Comparison of ENCODE assay signal across 7 cellular contexts in genomic region chr2:203785391-203786110, GRCh38.
DNase-seq lines count a peak whose midpoint lies in the region; ATAC-seq, FAIRE-seq and TF ChIP-seq lines count a peak whose summit lies in the region.
"Not testable (repeated sequence)": the region's sequence is repeated elsewhere in the genome, so short reads cannot be mapped to it uniquely, and the experiment has no call there.

No MANE protein-coding gene starts in this region.

- H3K9me3 ChIP-seq in Caco-2; esophagus squamous epithelium; left ventricle myocardium inferior (replicated peaks); HepG2 (ENCODE audit: low read length); trophoblast cell (ENCODE audit: insufficient read depth, low read depth, low read length); subcutaneous abdominal adipose tissue (ENCODE audit: control insufficient read depth in 5 of 5, low read length in 5 of 5): not testable (repeated sequence)

- peaks cover 36% of the 10 kb centered on the region for H3K36me3 Mint-ChIP-seq in Caco-2 (ENCODE audit: insufficient read depth, unreplicated experiment)
- not testable (repeated sequence) for H3K36me3 Mint-ChIP-seq in dendritic cell treated with granulocyte-macrophage colony-stimulating factor and Interleukin-4, amounts not matched to agents 40 ng/mL and 50 ng/mL, for 4 days (ENCODE audit: low read depth)

- POLR2A ChIA-PET in Caco-2 (lab: Charles Lee) = not testable (repeated sequence)
- POLR2A ChIA-PET in HepG2 (lab: Yijun Ruan, JAX) = interaction anchor here (4.1 to 6.3 kb wide), 2 partner anchors 29 to 136 kb away, joined by 44 to 225 read pairs; no protein-coding TSS in a partner anchor

- not testable (repeated sequence) for H3K9me3 Mint-ChIP-seq in Caco-2 (ENCODE audit: unreplicated experiment); dendritic cell treated with granulocyte-macrophage colony-stimulating factor and Interleukin-4, amounts not matched to agents 40 ng/mL and 50 ng/mL, for 4 days

- peak overlapping the region in 3 of 4 donors; percentile 31 to 45 (median 43) for H3K27ac ChIP-seq in esophagus squamous epithelium
- H3K27ac ChIP-seq in left ventricle myocardium inferior (replicated peaks) = peak overlapping the region; percentile 75
- H3K27ac ChIP-seq in HepG2 (ENCODE audit: extremely low read length, insufficient read depth, low read length) = peak overlapping the region; percentile 20
- not testable (repeated sequence) for H3K27ac ChIP-seq in trophoblast cell (ENCODE audit: low read depth, low read length)
- peak overlapping the region; percentile 71 for H3K27ac ChIP-seq in subcutaneous abdominal adipose tissue (ENCODE audit: low read depth, low read length)

- not testable (repeated sequence) for FAIRE-seq in HepG2 (lab: Jason Lieb, UNC)

- not testable (repeated sequence) for H4K20me1 ChIP-seq in HepG2 (ENCODE audit: insufficient read depth, low read length)

- H4K8ac ChIP-seq in trophoblast cell (ENCODE audit: low read depth, low read length) = not testable (repeated sequence)

- H3K36me3 ChIP-seq in Caco-2 (ENCODE audit: control insufficient read depth, insufficient read depth, low read length); esophagus squamous epithelium; left ventricle myocardium inferior; HepG2 (replicated peaks in 1 of 2; ENCODE audit: control insufficient read depth in 1 of 2, insufficient read depth in 2 of 2, low read length in 2 of 2); trophoblast cell (ENCODE audit: control insufficient read depth in 1 of 2, insufficient read depth in 2 of 2, low read length in 2 of 2); subcutaneous abdominal adipose tissue (ENCODE audit: control insufficient read depth in 5 of 5, insufficient read depth in 5 of 5, low read length in 5 of 5): not testable (repeated sequence)

- H3K14ac ChIP-seq in trophoblast cell (ENCODE audit: low read length) = not testable (repeated sequence)

- peak overlapping the region; percentile 58 for H2BK12ac ChIP-seq in trophoblast cell (ENCODE audit: low read length)

- not testable (repeated sequence) for H2AFZ ChIP-seq in HepG2 (ENCODE audit: low read length); trophoblast cell (ENCODE audit: insufficient read depth, low read length, poor library complexity)

- intact Hi-C loops in Caco-2 (cut with micrococcal nuclease; ENCODE audit: unreplicated experiment); esophagus squamous epithelium (cut with DNase I); HepG2 (cut with micrococcal nuclease; ENCODE audit: unreplicated experiment): not testable (repeated sequence)
- intact Hi-C loops in dendritic cell treated with granulocyte-macrophage colony-stimulating factor and Interleukin-4, amounts not matched to agents 40 ng/mL and 50 ng/mL, for 4 days (cut with micrococcal nuclease) = loop anchor here (2.0 to 5.0 kb wide), 2 partner anchors 25 to 128 kb away; no protein-coding TSS in a partner anchor
- intact Hi-C loops in left ventricle myocardium inferior (cut with micrococcal nuclease) = loop anchor here (10.0 kb wide), 1 partner anchor 101 kb away; no protein-coding TSS in a partner anchor

- not testable (repeated sequence) for H2BK120ac ChIP-seq in trophoblast cell (ENCODE audit: insufficient read depth, low read length, poor library complexity)

- not testable (repeated sequence) for TF ChIP-seq CTCF in Caco-2 (IDR thresholded peaks at IDR 0.05; ENCODE audit: insufficient read depth in 1 of 2, low read depth in 1 of 2, low read length in 1 of 2, severe bottlenecking in 1 of 2, unreplicated experiment in 1 of 2); esophagus squamous epithelium (IDR thresholded peaks at IDR 0.05); left ventricle myocardium inferior (IDR thresholded peaks at IDR 0.05; ENCODE audit: borderline replicate concordance); HepG2 (CRISPR knock-in tag; IDR thresholded peaks at IDR 0.05)

- not testable (repeated sequence) for H3K23ac ChIP-seq in trophoblast cell (ENCODE audit: low read length)

- H3K4me3 ChIP-seq in Caco-2 (ENCODE audit: low read depth, low read length); esophagus squamous epithelium; left ventricle myocardium inferior; HepG2 (replicated peaks in 1 of 3; ENCODE audit: insufficient read depth in 1 of 3, low read depth in 2 of 3, low read length in 3 of 3); trophoblast cell (ENCODE audit: low read depth, low read length); subcutaneous abdominal adipose tissue (ENCODE audit: low read depth in 1 of 5, low read length in 5 of 5): not testable (repeated sequence)

- H3K4me1 Mint-ChIP-seq in Caco-2 (ENCODE audit: low read depth, unreplicated experiment) = peaks cover 37% of the 10 kb centered on the region
- peaks cover 48% of the 10 kb centered on the region for H3K4me1 Mint-ChIP-seq in dendritic cell treated with granulocyte-macrophage colony-stimulating factor and Interleukin-4, amounts not matched to agents 40 ng/mL and 50 ng/mL, for 4 days (ENCODE audit: low read depth)

- not testable (repeated sequence) for H2AK5ac ChIP-seq in trophoblast cell (ENCODE audit: low read length)

- in situ Hi-C loops in HepG2 (cut with HindIII; ENCODE audit: extremely low pct_ligation_motif_present, low pct_unique_long_range_greater_than_20kb) = not testable (repeated sequence)

- H3K27me3 ChIP-seq in Caco-2 (replicated peaks; ENCODE audit: control insufficient read depth, insufficient read depth, low read length); esophagus squamous epithelium; left ventricle myocardium inferior (ENCODE audit: low read depth); HepG2 (ENCODE audit: control insufficient read depth in 1 of 2, insufficient read depth in 2 of 2, low read length in 2 of 2); trophoblast cell (ENCODE audit: insufficient read depth, low read length); subcutaneous abdominal adipose tissue (ENCODE audit: control insufficient read depth in 5 of 5, insufficient read depth in 4 of 5, low read length in 5 of 5): not testable (repeated sequence)

- H3K4me3 Mint-ChIP-seq in Caco-2 (ENCODE audit: unreplicated experiment); dendritic cell treated with granulocyte-macrophage colony-stimulating factor and Interleukin-4, amounts not matched to agents 40 ng/mL and 50 ng/mL, for 4 days: not testable (repeated sequence)

- H3K4me1 ChIP-seq in Caco-2 = peaks cover 67% of the 10 kb centered on the region
- peaks cover 0 to 25% (median 8%) of the 10 kb centered on the region in 3 donors for H3K4me1 ChIP-seq in esophagus squamous epithelium
- peaks cover 54% of the 10 kb centered on the region for H3K4me1 ChIP-seq in left ventricle myocardium inferior
- peaks cover 80% of the 10 kb centered on the region for H3K4me1 ChIP-seq in HepG2 (ENCODE audit: insufficient read depth, low read length)
- H3K4me1 ChIP-seq in trophoblast cell (ENCODE audit: control insufficient read depth in 1 of 2, insufficient read depth in 2 of 2, low read length in 2 of 2) = peaks cover 0 to 10% of the 10 kb centered on the region in 2 experiments
- peaks cover 10 to 64% (median 56%) of the 10 kb centered on the region in 5 donors for H3K4me1 ChIP-seq in subcutaneous abdominal adipose tissue (ENCODE audit: control insufficient read depth in 5 of 5, insufficient read depth in 5 of 5, low read length in 5 of 5)

- H3K4me2 ChIP-seq in HepG2 (ENCODE audit: low read depth, low read length); trophoblast cell (ENCODE audit: low read length): not testable (repeated sequence)

- peak overlapping the region; percentile 96 for H3K27ac Mint-ChIP-seq in Caco-2 (ENCODE audit: unreplicated experiment)
- peak overlapping the region; percentile 80 for H3K27ac Mint-ChIP-seq in dendritic cell treated with granulocyte-macrophage colony-stimulating factor and Interleukin-4, amounts not matched to agents 40 ng/mL and 50 ng/mL, for 4 days

- not testable (repeated sequence) for ATAC-seq in HepG2

- H3K79me2 ChIP-seq in HepG2 (ENCODE audit: insufficient read depth, low read length); trophoblast cell (ENCODE audit: control insufficient read depth, insufficient read depth, low read length, poor library complexity): not testable (repeated sequence)

- CTCF ChIA-PET in Caco-2 (lab: Charles Lee); HepG2 (lab: Yijun Ruan, JAX; ENCODE audit: low intra/inter-chr PET ratio, low total read pairs): not testable (repeated sequence)

- BruUV-seq in Caco-2 (replicated peaks; lab: Mats Ljungman, UMichigan); HepG2 (replicated peaks; lab: Mats Ljungman, UMichigan): not testable (repeated sequence)

- H3K18ac ChIP-seq in trophoblast cell (ENCODE audit: low read length) = not testable (repeated sequence)

- not testable (repeated sequence) for TF ChIP-seq RAD21 in HepG2 (CRISPR knock-in tag; IDR thresholded peaks at IDR 0.05)

- not testable (repeated sequence) for H2BK5ac ChIP-seq in trophoblast cell (ENCODE audit: low read depth, low read length, poor library complexity)

- TF ChIP-seq EP300 in HepG2 (IDR thresholded peaks at IDR 0.05; ENCODE audit: low read depth in 2 of 2, low read length in 2 of 2); HepG2 (CRISPR knock-in tag; IDR thresholded peaks at IDR 0.05; ENCODE audit: borderline replicate concordance): not testable (repeated sequence)

- 89 to 98% methylated on average over 8 to 10 of the region's 43 CpGs for WGBS in esophagus squamous epithelium, 2 donors
- 98% methylated on average over 30 of the region's 43 CpGs for WGBS in HepG2 (ENCODE audit: low lambda C conversion rate)
- WGBS in trophoblast cell (ENCODE audit: extremely low coverage, insufficient coverage, insufficient read length) = no CpG with 5 or more reads among the region's 43 CpGs

- not testable (repeated sequence) for DNase-seq in Caco-2; esophagus squamous epithelium (lab: John Stamatoyannopoulos, UW); left ventricle myocardium inferior; HepG2 (ENCODE audit: low spot score); trophoblast cell

- H3K79me1 ChIP-seq in trophoblast cell (ENCODE audit: low read length) = not testable (repeated sequence)

- H3K4ac ChIP-seq in trophoblast cell (ENCODE audit: low read depth, low read length) = not testable (repeated sequence)

- not testable (repeated sequence) for H3K27me3 Mint-ChIP-seq in Caco-2 (ENCODE audit: insufficient read depth, unreplicated experiment); dendritic cell treated with granulocyte-macrophage colony-stimulating factor and Interleukin-4, amounts not matched to agents 40 ng/mL and 50 ng/mL, for 4 days

- H4K12ac ChIP-seq in trophoblast cell (ENCODE audit: low read depth, low read length) = not testable (repeated sequence)

- not testable (repeated sequence) for H4K91ac ChIP-seq in trophoblast cell (ENCODE audit: low read depth, low read length)

- not testable (repeated sequence) for TF ChIP-seq POLR2A in esophagus squamous epithelium (IDR thresholded peaks at IDR 0.05); HepG2 (IDR thresholded peaks at IDR 0.05; ENCODE audit: insufficient read depth in 1 of 2, low read depth in 2 of 2, low read length in 2 of 2)

- not testable (repeated sequence) for H3K9ac ChIP-seq in HepG2 (ENCODE audit: insufficient read depth, low read depth, low read length); trophoblast cell (ENCODE audit: low read length); subcutaneous abdominal adipose tissue (ENCODE audit: low read length in 5 of 5)
